In genomic region chr6:151862461-151862860, GRCh38 we compare ENCODE assay signal across 36 cellular contexts.
"Had no signal": no experiment of that assay in that cellular context is flagged by ENCODE, and none has a peak within 500 bp of the region (broad histone marks: within the 10 kb centered on the region; RNA-seq: fewer than 3 reads in every experiment).

No MANE protein-coding gene starts in this region.

- H3K4me2 ChIP-seq: KMS-11 had no signal

- H3K9me3 ChIP-seq: MG63 had no signal

- H3K9ac ChIP-seq: KMS-11 had no signal

- H3K27me3 ChIP-seq: MG63 had no signal

- H3K27ac ChIP-seq: KMS-11 had no signal

- DNase-seq: Karpas-422, Kasumi-1, MG63, MM.1S, MV-4-11, NCI-H1048, NCI-H1092, NCI-H1092 treated with DMSO at 0.1 percent for 48 hours, NCI-H1105, NCI-H1105 treated with DMSO at 0.1 percent for 48 hours, NCI-H1417, NCI-H1417 treated with DMSO at 0.1 percent for 48 hours, NCI-H1436, NCI-H1436 treated with DMSO at 0.1 percent for 48 hours, NCI-H146, NCI-H1694, NCI-H1694 treated with DMSO at 0.1 percent for 48 hours, NCI-H187, NCI-H187 treated with DMSO at 0.1 percent for 48 hours, NCI-H1930, NCI-H2029, NCI-H2029 treated with DMSO at 0.1 percent for 48 hours, NCI-H2081, NCI-H2081 treated with DMSO at 0.1 percent for 48 hours, NCI-H2107, NCI-H2171, NCI-H2171 treated with DMSO at 0.1 percent for 48 hours, NCI-H2227 treated with DMSO at 0.1 percent for 48 hours, NCI-H226, NCI-H345, NCI-H446, NCI-H446 treated with DMSO at 0.1 percent for 48 hours, NCI-H510A, NCI-H510A treated with DMSO at 0.1 percent for 48 hours, NCI-H524 had no signal

- H3K4me3 ChIP-seq: MG63 had no signal

- H3K36me3 ChIP-seq: MG63 had no signal
